In genomic region chr10:92593553-92594046, GRCh38 we compare ENCODE assay signal across 1 cellular context.
TF ChIP-seq lines count a peak whose summit lies in the region.

No MANE protein-coding gene starts in this region.

TF ChIP-seq in HepG2, 621 proteins besides CTCF, POLR2A, EP300 and RAD21:
- TF ChIP-seq, protein P1, sequence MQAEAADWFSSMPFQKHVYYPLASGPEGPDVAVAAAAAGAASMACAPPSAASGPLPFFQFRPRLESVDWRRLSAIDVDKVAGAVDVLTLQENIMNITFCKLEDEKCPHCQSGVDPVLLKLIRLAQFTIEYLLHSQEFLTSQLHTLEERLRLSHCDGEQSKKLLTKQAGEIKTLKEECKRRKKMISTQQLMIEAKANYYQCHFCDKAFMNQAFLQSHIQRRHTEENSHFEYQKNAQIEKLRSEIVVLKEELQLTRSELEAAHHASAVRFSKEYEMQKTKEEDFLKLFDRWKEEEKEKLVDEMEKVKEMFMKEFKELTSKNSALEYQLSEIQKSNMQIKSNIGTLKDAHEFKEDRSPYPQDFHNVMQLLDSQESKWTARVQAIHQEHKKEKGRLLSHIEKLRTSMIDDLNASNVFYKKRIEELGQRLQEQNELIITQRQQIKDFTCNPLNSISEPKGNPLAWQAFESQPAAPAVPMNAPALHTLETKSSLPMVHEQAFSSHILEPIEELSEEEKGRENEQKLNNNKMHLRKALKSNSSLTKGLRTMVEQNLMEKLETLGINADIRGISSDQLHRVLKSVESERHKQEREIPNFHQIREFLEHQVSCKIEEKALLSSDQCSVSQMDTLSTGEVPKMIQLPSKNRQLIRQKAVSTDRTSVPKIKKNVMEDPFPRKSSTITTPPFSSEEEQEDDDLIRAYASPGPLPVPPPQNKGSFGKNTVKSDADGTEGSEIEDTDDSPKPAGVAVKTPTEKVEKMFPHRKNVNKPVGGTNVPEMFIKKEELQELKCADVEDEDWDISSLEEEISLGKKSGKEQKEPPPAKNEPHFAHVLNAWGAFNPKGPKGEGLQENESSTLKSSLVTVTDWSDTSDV (CRISPR knock-in tag; IDR thresholded peaks at IDR 0.05) = no peak
- TF ChIP-seq ZNF709 (CRISPR knock-in tag; IDR thresholded peaks at IDR 0.05) = no peak
- no peak for TF ChIP-seq RARA (CRISPR knock-in tag; IDR thresholded peaks at IDR 0.05)
- TF ChIP-seq HNRNPK (IDR thresholded peaks at IDR 0.05; ENCODE audit: low read depth, low read length, poor library complexity, severe bottlenecking) = no peak
- no peak for TF ChIP-seq ARNT2 (CRISPR knock-in tag; IDR thresholded peaks at IDR 0.05; ENCODE audit: low read depth)
- TF ChIP-seq, protein P2, sequence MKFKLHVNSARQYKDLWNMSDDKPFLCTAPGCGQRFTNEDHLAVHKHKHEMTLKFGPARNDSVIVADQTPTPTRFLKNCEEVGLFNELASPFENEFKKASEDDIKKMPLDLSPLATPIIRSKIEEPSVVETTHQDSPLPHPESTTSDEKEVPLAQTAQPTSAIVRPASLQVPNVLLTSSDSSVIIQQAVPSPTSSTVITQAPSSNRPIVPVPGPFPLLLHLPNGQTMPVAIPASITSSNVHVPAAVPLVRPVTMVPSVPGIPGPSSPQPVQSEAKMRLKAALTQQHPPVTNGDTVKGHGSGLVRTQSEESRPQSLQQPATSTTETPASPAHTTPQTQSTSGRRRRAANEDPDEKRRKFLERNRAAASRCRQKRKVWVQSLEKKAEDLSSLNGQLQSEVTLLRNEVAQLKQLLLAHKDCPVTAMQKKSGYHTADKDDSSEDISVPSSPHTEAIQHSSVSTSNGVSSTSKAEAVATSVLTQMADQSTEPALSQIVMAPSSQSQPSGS (CRISPR knock-in tag; IDR thresholded peaks at IDR 0.05) = no peak
- TF ChIP-seq ZC3H13 (CRISPR knock-in tag; IDR thresholded peaks at IDR 0.05) = no peak
- TF ChIP-seq, protein P3, sequence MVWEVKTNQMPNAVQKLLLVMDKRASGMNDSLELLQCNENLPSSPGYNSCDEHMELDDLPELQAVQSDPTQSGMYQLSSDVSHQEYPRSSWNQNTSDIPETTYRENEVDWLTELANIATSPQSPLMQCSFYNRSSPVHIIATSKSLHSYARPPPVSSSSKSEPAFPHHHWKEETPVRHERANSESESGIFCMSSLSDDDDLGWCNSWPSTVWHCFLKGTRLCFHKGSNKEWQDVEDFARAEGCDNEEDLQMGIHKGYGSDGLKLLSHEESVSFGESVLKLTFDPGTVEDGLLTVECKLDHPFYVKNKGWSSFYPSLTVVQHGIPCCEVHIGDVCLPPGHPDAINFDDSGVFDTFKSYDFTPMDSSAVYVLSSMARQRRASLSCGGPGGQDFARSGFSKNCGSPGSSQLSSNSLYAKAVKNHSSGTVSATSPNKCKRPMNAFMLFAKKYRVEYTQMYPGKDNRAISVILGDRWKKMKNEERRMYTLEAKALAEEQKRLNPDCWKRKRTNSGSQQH (CRISPR knock-in tag; IDR thresholded peaks at IDR 0.05; ENCODE audit: low read depth) = no peak
- TF ChIP-seq ATF7 (IDR thresholded peaks at IDR 0.05) = no peak
- TF ChIP-seq ATF7 (CRISPR knock-in tag; IDR thresholded peaks at IDR 0.05) = no peak
- no peak for TF ChIP-seq TGIF2 (CRISPR knock-in tag; IDR thresholded peaks at IDR 0.05)
- no peak for TF ChIP-seq TFDP2 (CRISPR knock-in tag; IDR thresholded peaks at IDR 0.05)
- TF ChIP-seq, protein P4, sequence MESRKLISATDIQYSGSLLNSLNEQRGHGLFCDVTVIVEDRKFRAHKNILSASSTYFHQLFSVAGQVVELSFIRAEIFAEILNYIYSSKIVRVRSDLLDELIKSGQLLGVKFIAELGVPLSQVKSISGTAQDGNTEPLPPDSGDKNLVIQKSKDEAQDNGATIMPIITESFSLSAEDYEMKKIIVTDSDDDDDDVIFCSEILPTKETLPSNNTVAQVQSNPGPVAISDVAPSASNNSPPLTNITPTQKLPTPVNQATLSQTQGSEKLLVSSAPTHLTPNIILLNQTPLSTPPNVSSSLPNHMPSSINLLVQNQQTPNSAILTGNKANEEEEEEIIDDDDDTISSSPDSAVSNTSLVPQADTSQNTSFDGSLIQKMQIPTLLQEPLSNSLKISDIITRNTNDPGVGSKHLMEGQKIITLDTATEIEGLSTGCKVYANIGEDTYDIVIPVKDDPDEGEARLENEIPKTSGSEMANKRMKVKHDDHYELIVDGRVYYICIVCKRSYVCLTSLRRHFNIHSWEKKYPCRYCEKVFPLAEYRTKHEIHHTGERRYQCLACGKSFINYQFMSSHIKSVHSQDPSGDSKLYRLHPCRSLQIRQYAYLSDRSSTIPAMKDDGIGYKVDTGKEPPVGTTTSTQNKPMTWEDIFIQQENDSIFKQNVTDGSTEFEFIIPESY (CRISPR knock-in tag; IDR thresholded peaks at IDR 0.05) = no peak
TF ChIP-seq in HepG2: peak in this region for 0.
